In the genomic region with DNA sequence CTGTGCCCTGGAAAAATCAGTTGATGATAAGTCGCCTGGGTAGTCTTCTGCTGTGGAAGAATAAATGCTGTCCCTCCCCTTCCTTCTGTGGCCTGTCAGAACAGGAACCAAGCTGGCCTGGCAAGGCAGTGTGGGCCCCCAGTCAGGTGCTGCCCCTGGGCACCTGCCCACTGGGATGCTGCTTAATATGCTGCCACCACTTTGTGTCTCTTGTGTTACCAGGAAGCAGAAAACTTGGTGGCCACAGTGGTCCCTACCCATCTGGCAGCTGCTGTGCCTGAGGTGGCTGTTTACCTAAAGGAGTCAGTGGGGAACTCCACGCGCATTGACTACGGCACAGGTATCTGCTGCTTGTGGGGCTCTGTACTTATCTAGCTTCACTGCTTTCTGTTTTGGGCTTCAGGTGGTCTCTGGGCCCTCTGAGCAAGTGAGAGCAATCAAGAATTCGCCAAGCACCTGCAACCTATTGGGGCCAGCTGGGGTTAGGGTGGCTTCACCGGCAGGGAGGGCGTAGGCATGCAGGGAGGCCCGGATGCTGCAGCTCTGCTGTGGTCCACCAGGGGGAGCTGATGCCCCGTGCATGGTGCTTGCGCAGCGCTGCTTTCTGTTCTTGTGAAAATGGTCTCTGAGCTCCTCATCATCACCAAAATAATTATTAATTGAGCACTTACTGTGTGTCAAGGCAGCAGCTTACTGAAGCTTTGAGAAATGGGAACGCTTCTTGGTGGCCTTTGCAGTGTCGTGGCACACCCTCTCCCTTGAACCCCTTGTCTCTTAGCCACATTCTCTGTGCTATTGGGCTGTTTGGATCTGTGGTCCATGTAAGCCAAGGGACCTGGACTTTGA, we compare ENCODE assay signal across 8 cellular contexts. TPM values are rescaled to one million over a fixed set of nuclear protein-coding genes. Genes with fewer than 3 reads are reported as not detected.
A peak's percentile ranks its signal among the peaks of the same experiment; 100 is the strongest.
DNase-seq lines count a peak whose midpoint lies in the region; ATAC-seq and TF ChIP-seq lines count a peak whose summit lies in the region.

No MANE protein-coding gene starts in this region.

- peak overlapping the region; percentile 0 for H2BK12ac ChIP-seq in trophoblast cell (ENCODE audit: low read length)

- H3K9me3 ChIP-seq in gastroesophageal sphincter (no peaks in the 10 kb centered on the region), trophoblast cell (ENCODE audit: insufficient read depth, low read depth, low read length) (no peaks in the 10 kb centered on the region), upper lobe of left lung (no peaks in the 10 kb centered on the region)

- no peak overlapping the region for H3K4me2 ChIP-seq in trophoblast cell (ENCODE audit: low read length)

- DNase-seq in HT1080 (ENCODE audit: low read depth) (peak; percentile 63), SK-N-DZ (ENCODE audit: low spot score) (peak; percentile 62), activated gamma-delta T cell (lab: John Stamatoyannopoulos, UW) (peak; percentile 44), trophoblast cell (peak; percentile 74 to 84), upper lobe of left lung (peak; percentile 83 to 91)

- H3K4me3 ChIP-seq in gastroesophageal sphincter (no peak overlapping the region), trophoblast cell (ENCODE audit: low read depth, low read length) (peak overlapping the region; percentile 46), upper lobe of left lung (no peak overlapping the region)

- H3K4me1 ChIP-seq in gastroesophageal sphincter (peaks cover 0 to 14% (median 0%) of the 10 kb centered on the region in 3 donors), trophoblast cell (ENCODE audit: control insufficient read depth in 1 of 2, insufficient read depth in 2 of 2, low read length in 2 of 2) (peaks cover 11 to 18% of the 10 kb centered on the region in 2 experiments), upper lobe of left lung (peaks cover 6 to 17% (median 11%) of the 10 kb centered on the region in 4 donors)

- no peak overlapping the region for H2AK5ac ChIP-seq in trophoblast cell (ENCODE audit: low read length)

- H3K36me3 ChIP-seq in gastroesophageal sphincter, result peaks cover 0 to 87% of the 10 kb centered on the region in 2 donors
- peaks cover 30 to 32% of the 10 kb centered on the region in 2 experiments for H3K36me3 ChIP-seq in trophoblast cell (ENCODE audit: control insufficient read depth in 1 of 2, insufficient read depth in 2 of 2, low read length in 2 of 2)
- peaks cover 14 to 71% (median 37%) of the 10 kb centered on the region in 4 donors for H3K36me3 ChIP-seq in upper lobe of left lung

- H3K23ac ChIP-seq in trophoblast cell (ENCODE audit: low read length), result no peak overlapping the region

- no peak overlapping the region for H4K8ac ChIP-seq in trophoblast cell (ENCODE audit: low read depth, low read length)

- H2AFZ ChIP-seq in trophoblast cell (ENCODE audit: insufficient read depth, low read length, poor library complexity), result no peak overlapping the region

- H3K14ac ChIP-seq in trophoblast cell (ENCODE audit: low read length), result no peak overlapping the region

- no peak overlapping the region for H3K4ac ChIP-seq in trophoblast cell (ENCODE audit: low read depth, low read length)

- H3K27ac ChIP-seq in gastroesophageal sphincter (peak overlapping the region in 3 of 4 donors; percentile 12 to 46 (median 33)), trophoblast cell (ENCODE audit: low read depth, low read length) (no peak overlapping the region), upper lobe of left lung (no peak overlapping the region)

- no peak overlapping the region for H2BK120ac ChIP-seq in trophoblast cell (ENCODE audit: insufficient read depth, low read length, poor library complexity)

- no peak overlapping the region for H3K18ac ChIP-seq in trophoblast cell (ENCODE audit: low read length)

- TF ChIP-seq CTCF in GM12801 (IDR thresholded peaks at IDR 0.05; ENCODE audit: extremely low read depth, insufficient read length) (peak; percentile 92), gastroesophageal sphincter (IDR thresholded peaks at IDR 0.05) (peak; percentile 98 to 99 (median 98)), upper lobe of left lung (IDR thresholded peaks at IDR 0.05) (peak; percentile 93 to 99 (median 97))

- no peak overlapping the region for H3K9ac ChIP-seq in trophoblast cell (ENCODE audit: low read length)

- H3K79me2 ChIP-seq in trophoblast cell (ENCODE audit: control insufficient read depth, insufficient read depth, low read length, poor library complexity), result no peaks in the 10 kb centered on the region

- H3K79me1 ChIP-seq in trophoblast cell (ENCODE audit: low read length), result peaks cover 13% of the 10 kb centered on the region

- 21 to 23% methylated on average over 5 to 8 of the region's 13 CpGs for WGBS in gastroesophageal sphincter (ENCODE audit: low coverage in 1 of 2), 2 donors
- no CpG with 5 or more reads among the region's 13 CpGs for WGBS in trophoblast cell (ENCODE audit: extremely low coverage, insufficient coverage, insufficient read length)
- 42 to 79% methylated on average over 6 to 13 of the region's 13 CpGs for WGBS in upper lobe of left lung, 2 donors

- no peak for TF ChIP-seq POLR2A in gastroesophageal sphincter (IDR thresholded peaks at IDR 0.05)
- TF ChIP-seq POLR2A in upper lobe of left lung (IDR thresholded peaks at IDR 0.05), result no peak

- no peak overlapping the region for H2BK5ac ChIP-seq in trophoblast cell (ENCODE audit: low read depth, low read length, poor library complexity)

- H3K27me3 ChIP-seq in gastroesophageal sphincter (no peaks in the 10 kb centered on the region), trophoblast cell (ENCODE audit: insufficient read depth, low read length) (no peaks in the 10 kb centered on the region), upper lobe of left lung (no peaks in the 10 kb centered on the region)

- ATAC-seq in gastroesophageal sphincter, result peak; percentile 87
- peak; percentile 87 to 95 for ATAC-seq in upper lobe of left lung (ENCODE audit: low FRiP score in 2 of 2)
- ATAC-seq in GM18498 (IDR thresholded peaks at IDR 0.05; ENCODE audit: unreplicated experiment), result no peak

- no peak overlapping the region for H4K91ac ChIP-seq in trophoblast cell (ENCODE audit: low read depth, low read length)

- no peak overlapping the region for H4K12ac ChIP-seq in trophoblast cell (ENCODE audit: low read depth, low read length)

- TF ChIP-seq EP300 in gastroesophageal sphincter (IDR thresholded peaks at IDR 0.05) (no peak), upper lobe of left lung (IDR thresholded peaks at IDR 0.05) (no peak)

RNA-seq across cellular contexts. Expression of a gene that starts 20.3 kb away (rescaled TPM):
- total RNA-seq in HT1080 (2014; rRNA removed; shearing (Covaris generic)), result 167 and 214 TPM in 2 replicates
- polyA plus RNA-seq in HT1080 (2015; cell fraction: cytosol; rRNA removed), result 110 and 122 TPM in 2 replicates
- 102 and 120 TPM in 2 replicates for polyA plus RNA-seq in HT1080 (2015; cell fraction: nucleus; rRNA removed)
- polyA plus RNA-seq in SK-N-DZ (2014; cell fraction: cytosol; rRNA removed), result 85.6 and 97.8 TPM in 2 replicates
- polyA plus RNA-seq in SK-N-DZ (2014; cell fraction: nucleus; rRNA removed), result 55.4 and 62.5 TPM in 2 replicates
- total RNA-seq in gastroesophageal sphincter (100 to 1,000 TPM in 1 of 4 donors, 10 to 100 TPM in 3; 58.7 to 100 (median 71.6) TPM), upper lobe of left lung (100 to 1,000 TPM in 2 of 6 donors, 10 to 100 TPM in 4; 48.2 to 130 (median 67.2) TPM)
- 62.5 and 63.2 TPM in 2 replicates for polyA plus RNA-seq in trophoblast cell (2013)

RNA-seq across cellular contexts. Expression of a gene that starts 20.9 kb away (rescaled TPM):
- total RNA-seq in HT1080 (2014; rRNA removed; shearing (Covaris generic)), result 13.4 and 18.4 TPM in 2 replicates
- polyA plus RNA-seq in HT1080 (2015; cell fraction: cytosol; rRNA removed), result 26.5 and 32.5 TPM in 2 replicates
- polyA plus RNA-seq in HT1080 (2015; cell fraction: nucleus; rRNA removed), result 28.3 and 29.7 TPM in 2 replicates
- polyA plus RNA-seq in SK-N-DZ (2014; cell fraction: cytosol; rRNA removed), result 8.2 and 10.7 TPM in 2 replicates
- 6.2 and 8.7 TPM in 2 replicates for polyA plus RNA-seq in SK-N-DZ (2014; cell fraction: nucleus; rRNA removed)
- total RNA-seq in gastroesophageal sphincter (10 to 100 TPM; 59.6 to 91.2 (median 67.5) TPM), upper lobe of left lung (10 to 100 TPM; 18.5 to 34.3 (median 26.0) TPM)
- polyA plus RNA-seq in trophoblast cell (2013), result 13.3 and 13.9 TPM in 2 replicates

RNA-seq across cellular contexts. Expression of a gene that starts 46.5 kb away (rescaled TPM):
- total RNA-seq in HT1080 (2014; rRNA removed; shearing (Covaris generic)), result 58.9 and 76.5 TPM in 2 replicates
- 20.3 and 22.7 TPM in 2 replicates for polyA plus RNA-seq in HT1080 (2015; cell fraction: cytosol; rRNA removed)
- polyA plus RNA-seq in HT1080 (2015; cell fraction: nucleus; rRNA removed), result 23.0 and 25.0 TPM in 2 replicates
- 9.9 and 14.8 TPM in 2 replicates for polyA plus RNA-seq in SK-N-DZ (2014; cell fraction: cytosol; rRNA removed)
- polyA plus RNA-seq in SK-N-DZ (2014; cell fraction: nucleus; rRNA removed), result 9.8 and 11.9 TPM in 2 replicates
- total RNA-seq in gastroesophageal sphincter, result 10 to 100 TPM in 2 of 4 donors, 1 to 10 TPM in 2; 7.4 to 14.3 (median 10.4) TPM
- polyA plus RNA-seq in trophoblast cell (2013), result 63.3 and 64.2 TPM in 2 replicates
- total RNA-seq in upper lobe of left lung, result 10 to 100 TPM in 3 of 6 donors, 1 to 10 TPM in 3; 3.7 to 17.0 (median 10.3) TPM

RNA-seq across cellular contexts. Expression of a gene that starts 50.6 kb away (rescaled TPM):
- total RNA-seq in HT1080 (2014; rRNA removed; shearing (Covaris generic)), result 20.5 and 23.8 TPM in 2 replicates
- polyA plus RNA-seq in HT1080 (2015; cell fraction: cytosol; rRNA removed), result 15.6 and 16.6 TPM in 2 replicates
- 17.9 and 19.5 TPM in 2 replicates for polyA plus RNA-seq in HT1080 (2015; cell fraction: nucleus; rRNA removed)
- polyA plus RNA-seq in SK-N-DZ (2014; cell fraction: cytosol; rRNA removed), result 56.8 and 59.2 TPM in 2 replicates
- polyA plus RNA-seq in SK-N-DZ (2014; cell fraction: nucleus; rRNA removed), result 39.0 and 39.1 TPM in 2 replicates
- total RNA-seq in gastroesophageal sphincter (1 to 10 TPM; 2.7 to 6.2 (median 6.0) TPM), upper lobe of left lung (10 to 100 TPM in 2 of 6 donors, 1 to 10 TPM in 4; 3.9 to 14.8 (median 8.2) TPM)
- polyA plus RNA-seq in trophoblast cell (2013), result 25.6 and 29.1 TPM in 2 replicates

Comparison
In these comparisons a context has a peak if more than half of its experiments do, and no peak if none do; other contexts are left out.
1. H3K27ac ChIP-seq: peak in gastroesophageal sphincter (3 of 4); none in trophoblast cell (single experiment) and upper lobe of left lung (0 of 4).
2. Peak in every context shown above with its lines, with median percentiles within 50 percentile points of each other: CTCF ChIP-seq and DNase-seq.